Comparison of ENCODE assay signal across 1 cellular context in the genomic region with DNA sequence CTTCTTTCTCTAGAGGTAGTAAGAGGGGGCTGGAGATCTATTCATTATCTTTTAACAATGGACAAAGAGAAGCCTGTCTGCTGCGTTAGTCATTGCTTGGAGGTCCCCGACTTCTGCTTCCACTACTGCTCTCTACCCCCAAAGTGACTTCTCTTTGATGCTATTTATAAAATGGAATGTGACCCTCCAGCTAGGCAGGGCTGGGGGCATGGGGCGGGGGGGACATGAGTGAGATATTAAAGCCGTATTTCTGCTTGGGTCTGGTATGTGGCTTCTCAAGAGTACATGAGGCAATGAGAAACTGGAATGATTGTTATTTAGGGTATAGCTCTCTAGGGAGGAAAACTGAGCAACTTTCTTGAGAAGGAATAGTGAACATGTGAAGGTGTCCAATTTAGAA.
TF ChIP-seq lines count a peak whose summit lies in the region.

No MANE protein-coding gene starts in this region.

TF ChIP-seq in IMR-90, 13 proteins besides CTCF, POLR2A, EP300 and RAD21 (continued from another document):
- TF ChIP-seq FOS (IDR thresholded peaks at IDR 0.05; ENCODE audit: low read depth, low read length) = no peak
- TF ChIP-seq RCOR1 (IDR thresholded peaks at IDR 0.05; ENCODE audit: insufficient replicate concordance, low read length) = no peak
- TF ChIP-seq CEBPB (IDR thresholded peaks at IDR 0.05; ENCODE audit: low read depth, low read length) = no peak
- no peak for TF ChIP-seq CHD1 (IDR thresholded peaks at IDR 0.05; ENCODE audit: low read depth, low read length)
- no peak for TF ChIP-seq MAFK (IDR thresholded peaks at IDR 0.05; ENCODE audit: low read depth, low read length)
- TF ChIP-seq, protein P1, sequence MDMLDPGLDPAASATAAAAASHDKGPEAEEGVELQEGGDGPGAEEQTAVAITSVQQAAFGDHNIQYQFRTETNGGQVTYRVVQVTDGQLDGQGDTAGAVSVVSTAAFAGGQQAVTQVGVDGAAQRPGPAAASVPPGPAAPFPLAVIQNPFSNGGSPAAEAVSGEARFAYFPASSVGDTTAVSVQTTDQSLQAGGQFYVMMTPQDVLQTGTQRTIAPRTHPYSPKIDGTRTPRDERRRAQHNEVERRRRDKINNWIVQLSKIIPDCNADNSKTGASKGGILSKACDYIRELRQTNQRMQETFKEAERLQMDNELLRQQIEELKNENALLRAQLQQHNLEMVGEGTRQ (IDR thresholded peaks at IDR 0.05; ENCODE audit: low read depth, low read length) = no peak
